ENCODE assay signal across 8 cellular contexts in the genomic region with DNA sequence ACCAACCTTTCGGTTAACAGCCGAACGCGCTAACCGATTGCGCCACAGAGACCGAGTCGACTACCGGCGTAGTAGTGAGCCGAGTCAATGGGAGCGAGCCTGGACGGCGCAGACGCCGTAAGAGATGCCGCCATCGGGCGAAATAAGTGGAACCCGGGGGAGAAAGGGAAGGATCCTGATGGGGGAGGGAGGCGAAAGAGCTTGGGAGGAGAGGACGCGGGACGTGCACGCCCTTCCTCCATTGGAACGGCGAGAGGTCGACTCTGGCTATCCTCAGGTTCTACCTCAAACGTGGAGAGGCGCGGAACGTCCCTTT. TPM values are rescaled to one million over a fixed set of nuclear protein-coding genes. Genes with fewer than 3 reads are reported as not detected.
DNase-seq lines count a peak whose midpoint lies in the region; ATAC-seq and TF ChIP-seq lines count a peak whose summit lies in the region.

No MANE protein-coding gene starts in this region.

- peak overlapping the region; percentile 28 for H3K27ac ChIP-seq in SJSA1
- H3K27ac ChIP-seq in foreskin keratinocyte: peak overlapping the region; percentile 8
- no peak overlapping the region for H3K27ac ChIP-seq in neural progenitor cell
- H3K27ac ChIP-seq in stomach smooth muscle (ENCODE audit: low read length): peak overlapping the region; percentile 85

- H3K4me1 ChIP-seq in SJSA1 (replicated peaks) (peaks cover 34% of the 10 kb centered on the region), foreskin keratinocyte (no peaks in the 10 kb centered on the region), neural progenitor cell (peaks cover 15% of the 10 kb centered on the region), stomach smooth muscle (ENCODE audit: control insufficient read depth, insufficient read depth, low read length) (peaks cover 48% of the 10 kb centered on the region)

- H3K36me3 ChIP-seq in MG63: peaks cover 36% of the 10 kb centered on the region
- H3K36me3 ChIP-seq in SJSA1: peaks cover 37% of the 10 kb centered on the region
- H3K36me3 ChIP-seq in neural progenitor cell: no peaks in the 10 kb centered on the region
- peaks cover 7 to 8% of the 10 kb centered on the region in 2 donors for H3K36me3 ChIP-seq in stomach smooth muscle (ENCODE audit: control insufficient read depth in 2 of 2, insufficient read depth in 2 of 2, low read length in 2 of 2)

- peaks cover 12% of the 10 kb centered on the region for H4K20me1 ChIP-seq in neural progenitor cell (ENCODE audit: low read depth)

- peaks cover 38% of the 10 kb centered on the region for H3F3A ChIP-seq in neural progenitor cell (ENCODE audit: low read depth)

- H3K27ac Mint-ChIP-seq in neural progenitor cell: peak overlapping the region; percentile 98

- no peaks in the 10 kb centered on the region for H3K9me3 ChIP-seq in MG63
- H3K9me3 ChIP-seq in SJSA1 (replicated peaks): no peaks in the 10 kb centered on the region
- H3K9me3 ChIP-seq in neural progenitor cell (ENCODE audit: low read depth): no peaks in the 10 kb centered on the region
- no peaks in the 10 kb centered on the region for H3K9me3 ChIP-seq in stomach smooth muscle (ENCODE audit: control insufficient read depth in 2 of 2, low read length in 2 of 2)

- peaks cover 8% of the 10 kb centered on the region for H3K36me3 Mint-ChIP-seq in neural progenitor cell

- H3K27me3 Mint-ChIP-seq in neural progenitor cell (ENCODE audit: insufficient read depth, low read depth): peaks cover 23% of the 10 kb centered on the region

- H3K9me3 Mint-ChIP-seq in neural progenitor cell: peaks cover 3% of the 10 kb centered on the region

- H3K27me3 ChIP-seq in MG63: no peaks in the 10 kb centered on the region
- H3K27me3 ChIP-seq in SJSA1 (replicated peaks): no peaks in the 10 kb centered on the region
- H3K27me3 ChIP-seq in foreskin keratinocyte: no peaks in the 10 kb centered on the region
- H3K27me3 ChIP-seq in neural progenitor cell: no peaks in the 10 kb centered on the region
- peaks cover 3 to 10% of the 10 kb centered on the region in 2 donors for H3K27me3 ChIP-seq in stomach smooth muscle (ENCODE audit: control insufficient read depth in 1 of 2, insufficient read depth in 2 of 2, low read length in 2 of 2)

- peak overlapping the region; percentile 99 for H3K4me3 Mint-ChIP-seq in neural progenitor cell

- H3K79me2 ChIP-seq in neural progenitor cell (ENCODE audit: low read depth): peaks cover 56% of the 10 kb centered on the region

- ATAC-seq in GM21381 (IDR thresholded peaks at IDR 0.05; ENCODE audit: unreplicated experiment): peak; percentile 29
- peak; percentile 35 for ATAC-seq in foreskin keratinocyte

- H3K9ac ChIP-seq in neural progenitor cell (no peak overlapping the region), stomach smooth muscle (ENCODE audit: low read length in 2 of 2) (peak overlapping the region; percentile 51 to 61)

- H3K4me2 ChIP-seq in neural progenitor cell: peak overlapping the region; percentile 99

- H3K4me3 ChIP-seq in MG63 (peak overlapping the region; percentile 76), SJSA1 (peak overlapping the region; percentile 68), neural progenitor cell (peak overlapping the region; percentile 92), stomach smooth muscle (ENCODE audit: low read length in 2 of 2) (peak overlapping the region; percentile 85 to 99)

- DNase-seq in Ammon's horn (ENCODE audit: low spot score) (peak; percentile 90), MG63 (peak; percentile 77), SJSA1 (ENCODE audit: low read depth in 1 of 2, low spot score in 2 of 2) (peak; percentile 85 to 89), foreskin keratinocyte (peak; percentile 54 to 75), neural progenitor cell (ENCODE audit: low spot score) (peak; percentile 94)
- peak; percentile 82 to 92 (median 88) for DNase-seq in activated naive CD4-positive, alpha-beta T cell (lab: John Stamatoyannopoulos, UW)

- peaks cover 29% of the 10 kb centered on the region for H3K4me1 Mint-ChIP-seq in neural progenitor cell

- TF ChIP-seq CTCF in foreskin keratinocyte (conservative IDR thresholded peaks at IDR 0.05): no peak
- TF ChIP-seq CTCF in neural progenitor cell (IDR thresholded peaks at IDR 0.05): no peak

- peak overlapping the region; percentile 84 for H2AFZ ChIP-seq in neural progenitor cell (replicated peaks)

RNA-seq across cellular contexts. Expression of a gene that starts 0.8 kb away (rescaled TPM):
- total RNA-seq in MG63 (2014; rRNA removed; shearing (Covaris generic); ENCODE audit: low replicate concordance): 494 and 524 TPM in 2 replicates
- 297 and 448 TPM in 2 replicates for total RNA-seq in SJSA1 (2014; rRNA removed; shearing (Covaris generic))
- total RNA-seq in foreskin keratinocyte (264 and 287 TPM in 2 replicates), neural progenitor cell (ENCODE audit: low replicate concordance) (127 and 141 TPM in 2 replicates)
- 382 and 384 TPM in 2 replicates for polyA plus RNA-seq in foreskin keratinocyte

RNA-seq across cellular contexts. Expression of a gene that starts 3.6 kb away (rescaled TPM):
- total RNA-seq in MG63 (2014; rRNA removed; shearing (Covaris generic); ENCODE audit: low replicate concordance): 3.3 and 3.4 TPM in 2 replicates
- total RNA-seq in SJSA1 (2014; rRNA removed; shearing (Covaris generic)): 3.6 and 4.2 TPM in 2 replicates
- total RNA-seq in foreskin keratinocyte (12.8 and 15.0 TPM in 2 replicates), neural progenitor cell (ENCODE audit: low replicate concordance) (16.7 and 23.8 TPM in 2 replicates)
- polyA plus RNA-seq in foreskin keratinocyte: 37.4 and 41.2 TPM in 2 replicates

RNA-seq across cellular contexts. Expression of a gene that starts 21.6 kb away (rescaled TPM):
- 7.7 and 29.1 TPM in 2 replicates for total RNA-seq in MG63 (2014; rRNA removed; shearing (Covaris generic); ENCODE audit: low replicate concordance)
- 2.2 and 6.1 TPM in 2 replicates for total RNA-seq in SJSA1 (2014; rRNA removed; shearing (Covaris generic))
- 23.2 and 27.2 TPM in 2 replicates for total RNA-seq in foreskin keratinocyte
- 62.4 and 68.4 TPM in 2 replicates for polyA plus RNA-seq in foreskin keratinocyte
- 0.60 and 1.0 TPM in 2 replicates for total RNA-seq in neural progenitor cell (ENCODE audit: low replicate concordance)

RNA-seq across cellular contexts. Expression of a gene that starts 46.7 kb away (rescaled TPM):
- total RNA-seq in MG63 (2014; rRNA removed; shearing (Covaris generic); ENCODE audit: low replicate concordance): 11.7 and 17.5 TPM in 2 replicates
- total RNA-seq in SJSA1 (2014; rRNA removed; shearing (Covaris generic)): 8.6 and 11.7 TPM in 2 replicates
- total RNA-seq in foreskin keratinocyte (25.6 and 28.8 TPM in 2 replicates), neural progenitor cell (ENCODE audit: low replicate concordance) (7.4 and 24.4 TPM in 2 replicates)
- 12.3 and 12.8 TPM in 2 replicates for polyA plus RNA-seq in foreskin keratinocyte

RNA-seq across cellular contexts. Expression of a gene that starts 47.6 kb away (rescaled TPM):
- 49.1 and 73.8 TPM in 2 replicates for total RNA-seq in MG63 (2014; rRNA removed; shearing (Covaris generic); ENCODE audit: low replicate concordance)
- total RNA-seq in SJSA1 (2014; rRNA removed; shearing (Covaris generic)): 37.0 and 47.9 TPM in 2 replicates
- total RNA-seq in foreskin keratinocyte (30.4 and 32.6 TPM in 2 replicates), neural progenitor cell (ENCODE audit: low replicate concordance) (45.6 and 81.1 TPM in 2 replicates)
- polyA plus RNA-seq in foreskin keratinocyte: 12.6 and 13.8 TPM in 2 replicates
